In the genomic region with DNA sequence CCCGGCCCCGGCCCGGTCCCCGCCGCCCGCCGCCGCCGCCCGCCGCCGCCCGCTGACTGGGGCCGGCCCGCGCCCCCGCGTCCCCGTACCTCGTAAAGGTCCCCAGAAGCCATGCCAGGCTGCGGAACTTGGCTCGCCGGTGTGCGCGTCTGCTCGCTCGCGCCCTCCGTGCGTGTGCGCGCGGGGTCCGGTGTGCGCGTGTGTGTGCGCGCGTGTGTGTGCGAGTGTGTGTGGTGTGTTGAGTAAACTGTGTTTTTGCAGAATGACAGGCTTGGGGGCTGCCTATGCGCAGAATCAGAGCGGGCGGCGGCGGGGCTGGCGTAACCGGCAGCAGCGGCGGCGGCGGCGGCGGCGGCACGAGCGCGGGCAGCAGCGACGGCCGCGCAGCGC, we compare ENCODE assay signal across 8 cellular contexts. TPM values are rescaled to one million over a fixed set of nuclear protein-coding genes. Genes with fewer than 3 reads are reported as not detected.
DNase-seq lines count a peak whose midpoint lies in the region; FAIRE-seq and TF ChIP-seq lines count a peak whose summit lies in the region.

No MANE protein-coding gene starts in this region.

- H3K27ac ChIP-seq in HEK293 (ENCODE audit: extremely low read depth, low read depth, low read length) (peak overlapping the region; percentile 72; the same call in 1 of the 2 replicates), OCI-LY1 (ENCODE audit: low read depth, low read length, poor library complexity, severe bottlenecking) (no peak overlapping the region), parathyroid adenoma (no peak overlapping the region)

- H3K4me2 ChIP-seq in OCI-LY1 (ENCODE audit: low read length) (peak overlapping the region; percentile 70), parathyroid adenoma (ENCODE audit: low read length) (peak overlapping the region; percentile 53)

- H2AFZ ChIP-seq in OCI-LY1 (ENCODE audit: low read length) = no peak overlapping the region
- peak overlapping the region; percentile 88 for H2AFZ ChIP-seq in parathyroid adenoma

- H3K4me3 ChIP-seq in GM06990 (replicated peaks; ENCODE audit: low read depth, low read length) (peak overlapping the region; percentile 77), HEK293 (ENCODE audit: low read depth, low read length) (peak overlapping the region; percentile 86), OCI-LY1 (ENCODE audit: low read depth, low read length, poor library complexity, severe bottlenecking) (peak overlapping the region; percentile 72), parathyroid adenoma (ENCODE audit: low read depth, low read length) (peak overlapping the region; percentile 62)

- CTCF ChIA-PET in HEK293 (lab: Yijun Ruan, JAX) = no interaction called here

- no peaks in the 10 kb centered on the region for H3K4me1 ChIP-seq in HEK293 (ENCODE audit: control insufficient read depth, insufficient read depth, low read length)
- H3K4me1 ChIP-seq in OCI-LY1 (ENCODE audit: insufficient read depth, low read length, severe bottlenecking) = peaks cover 3% of the 10 kb centered on the region
- H3K4me1 ChIP-seq in parathyroid adenoma = no peaks in the 10 kb centered on the region

- no peak for FAIRE-seq in frontal cortex (lab: Jason Lieb, UNC)

- H3K9me2 ChIP-seq in OCI-LY1 (ENCODE audit: low read depth, low read length) = no peaks in the 10 kb centered on the region

- no peaks in the 10 kb centered on the region for H3K36me3 ChIP-seq in GM06990 (ENCODE audit: control insufficient read depth, insufficient read depth, low read length)
- no peaks in the 10 kb centered on the region for H3K36me3 ChIP-seq in HEK293 (ENCODE audit: control insufficient read depth in 2 of 2, insufficient read depth in 1 of 2, low read length in 2 of 2)
- no peaks in the 10 kb centered on the region for H3K36me3 ChIP-seq in OCI-LY1 (ENCODE audit: insufficient read depth, low read length)
- H3K36me3 ChIP-seq in parathyroid adenoma (ENCODE audit: control insufficient read depth, insufficient read depth, low read length) = no peaks in the 10 kb centered on the region

- no peak for TF ChIP-seq CTCF in GM06990 (IDR thresholded peaks at IDR 0.05; ENCODE audit: insufficient read depth, low read length, poor library complexity, severe bottlenecking)
- TF ChIP-seq CTCF in HEK293 (tag by site-specific recombination; IDR thresholded peaks at IDR 0.05) = no peak
- no peak for TF ChIP-seq CTCF in OCI-LY1 (IDR thresholded peaks at IDR 0.05; ENCODE audit: low read length)
- TF ChIP-seq CTCF in parathyroid adenoma (IDR thresholded peaks at IDR 0.05) = no peak
- no peak for TF ChIP-seq CTCF in GM13977 (IDR thresholded peaks at IDR 0.05; ENCODE audit: extremely low read depth, insufficient read depth, missing control alignments)

- DNase-seq in GM06990 (ENCODE audit: extremely low read depth, insufficient read length) (peak; percentile 69), frontal cortex (ENCODE audit: low spot score in 2 of 2) (peak; percentile 35 to 52), NCI-H2081 (lab: John Stamatoyannopoulos, UW) (no peak), GM13977 (ENCODE audit: low spot score) (no peak)
- DNase-seq in activated effector memory CD4-positive, alpha-beta T cell treated with Interleukin-2 at 50 U/mL for 16 hours = peak; percentile 50

- H3F3A ChIP-seq in OCI-LY1 (ENCODE audit: insufficient read depth, low read length) = no peaks in the 10 kb centered on the region

- H3K9me3 ChIP-seq in HEK293 (ENCODE audit: control insufficient read depth, insufficient read depth, low read depth, low read length) (no peaks in the 10 kb centered on the region), OCI-LY1 (ENCODE audit: low read length) (no peaks in the 10 kb centered on the region), parathyroid adenoma (ENCODE audit: control insufficient read depth, low read length) (no peaks in the 10 kb centered on the region)

- H3K79me2 ChIP-seq in OCI-LY1 (ENCODE audit: insufficient read depth, low read length) (no peaks in the 10 kb centered on the region), parathyroid adenoma (no peaks in the 10 kb centered on the region)

- no peaks in the 10 kb centered on the region; the same call in 1 of the 2 replicates for H3K27me3 ChIP-seq in GM06990 (replicated peaks; ENCODE audit: control insufficient read depth, insufficient read depth, low read length)
- no peaks in the 10 kb centered on the region; the same call in 1 of the 2 replicates for H3K27me3 ChIP-seq in OCI-LY1 (ENCODE audit: insufficient read depth, low read length)
- no peaks in the 10 kb centered on the region for H3K27me3 ChIP-seq in parathyroid adenoma (ENCODE audit: control insufficient read depth, insufficient read depth, low read length)

- in situ Hi-C loops in GM13977 (cut with MboI; ENCODE audit: low pct_unique_long_range_greater_than_20kb, low sequenced_read_pairs, unreplicated experiment) = no loop called here

- POLR2A ChIA-PET in HEK293 (lab: Yijun Ruan, JAX) = no interaction called here

- H3K9ac ChIP-seq in OCI-LY1 (ENCODE audit: low read length) (peak overlapping the region; percentile 51; the same call in 1 of the 2 replicates), parathyroid adenoma (no peak overlapping the region)

- H4K20me1 ChIP-seq in OCI-LY1 (ENCODE audit: insufficient read depth, low read length) = no peaks in the 10 kb centered on the region

TF ChIP-seq in HEK293, 187 proteins besides CTCF, POLR2A, EP300 and RAD21:
- TF ChIP-seq KLF16 (tag by site-specific recombination; IDR thresholded peaks at IDR 0.05) (peak; percentile 51; the same call in 1 of the 2 replicates), SP2 (tag by site-specific recombination; IDR thresholded peaks at IDR 0.05) (0 out of 2 replicates have a peak, but pooled peaks have one; percentile 9), ZNF707 (tag by site-specific recombination; IDR thresholded peaks at IDR 0.05) (no peak), ZBTB6 (tag by site-specific recombination; IDR thresholded peaks at IDR 0.05) (no peak), BCL11A (tag by site-specific recombination; IDR thresholded peaks at IDR 0.05; ENCODE audit: low read depth) (no peak), ZNF335 (tag by site-specific recombination; conservative IDR thresholded peaks at IDR 0.05) (peak; percentile 74), ZSCAN4 (tag by site-specific recombination; IDR thresholded peaks at IDR 0.05) (peak; percentile 93), ZBTB20 (tag by site-specific recombination; IDR thresholded peaks at IDR 0.05) (peak; percentile 14; the same call in 1 of the 2 replicates)
- TF ChIP-seq, protein P1, sequence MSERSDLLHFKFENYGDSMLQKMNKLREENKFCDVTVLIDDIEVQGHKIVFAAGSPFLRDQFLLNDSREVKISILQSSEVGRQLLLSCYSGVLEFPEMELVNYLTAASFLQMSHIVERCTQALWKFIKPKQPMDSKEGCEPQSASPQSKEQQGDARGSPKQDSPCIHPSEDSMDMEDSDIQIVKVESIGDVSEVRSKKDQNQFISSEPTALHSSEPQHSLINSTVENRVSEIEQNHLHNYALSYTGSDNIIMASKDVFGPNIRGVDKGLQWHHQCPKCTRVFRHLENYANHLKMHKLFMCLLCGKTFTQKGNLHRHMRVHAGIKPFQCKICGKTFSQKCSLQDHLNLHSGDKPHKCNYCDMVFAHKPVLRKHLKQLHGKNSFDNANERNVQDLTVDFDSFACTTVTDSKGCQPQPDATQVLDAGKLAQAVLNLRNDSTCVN (tag by site-specific recombination; optimal IDR thresholded peaks at IDR 0.05) = peak; percentile 92
- TF ChIP-seq, protein P2, sequence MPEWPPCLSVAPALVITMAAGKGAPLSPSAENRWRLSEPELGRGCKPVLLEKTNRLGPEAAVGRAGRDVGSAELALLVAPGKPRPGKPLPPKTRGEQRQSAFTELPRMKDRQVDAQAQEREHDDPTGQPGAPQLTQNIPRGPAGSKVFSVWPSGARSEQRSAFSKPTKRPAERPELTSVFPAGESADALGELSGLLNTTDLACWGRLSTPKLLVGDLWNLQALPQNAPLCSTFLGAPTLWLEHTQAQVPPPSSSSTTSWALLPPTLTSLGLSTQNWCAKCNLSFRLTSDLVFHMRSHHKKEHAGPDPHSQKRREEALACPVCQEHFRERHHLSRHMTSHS (tag by site-specific recombination; IDR thresholded peaks at IDR 0.05) = no peak

RNA-seq across cellular contexts. Expression of gene CDYL2, which starts 0.3 kb away (rescaled TPM):
- total RNA-seq in frontal cortex = 9.4 TPM

Comparison
In these comparisons a context has a peak if more than half of its experiments do, and no peak if none do; other contexts are left out.
1. DNase-seq: peak in GM06990 (single experiment), activated effector memory CD4-positive, alpha-beta T cell treated with Interleukin-2 at 50 U/mL for 16 hours (single experiment) and frontal cortex (2 of 2); none in NCI-H2081 (0 of 2) and GM13977 (single experiment).
2. Peak in every context shown above with its lines, with median percentiles within 50 percentile points of each other: H3K4me3 ChIP-seq.